ENCODE assay signal across 20 cellular contexts in genomic region chr17:37025847-37026533, GRCh38.
A peak's percentile ranks its signal among the peaks of the same experiment; 100 is the strongest.
DNase-seq lines count a peak whose midpoint lies in the region; ATAC-seq and TF ChIP-seq lines count a peak whose summit lies in the region.
"Had no signal": no experiment of that assay in that cellular context is flagged by ENCODE, and none has a peak within 500 bp of the region (broad histone marks: within the 10 kb centered on the region; RNA-seq: fewer than 3 reads in every experiment).

No MANE protein-coding gene starts in this region.

- H3K27ac ChIP-seq in HCT116 (ENCODE audit: low read depth, low read length) (no peak overlapping the region), left ventricle myocardium inferior (replicated peaks) (no peak overlapping the region)
- H3K27ac ChIP-seq: breast epithelium, KMS-11, suprapubic skin had no signal

- 0 out of 2 replicates have a peak, but pooled peaks cover 4% of the 10 kb centered on the region for H3K79me2 ChIP-seq in HCT116 (ENCODE audit: insufficient read depth, low read length)

- H3K27me3 ChIP-seq in HCT116 (ENCODE audit: insufficient read depth, low read length) (no peaks in the 10 kb centered on the region), left ventricle myocardium inferior (ENCODE audit: low read depth) (no peaks in the 10 kb centered on the region)
- H3K27me3 ChIP-seq: breast epithelium, suprapubic skin had no signal

- no peaks in the 10 kb centered on the region for H3K27me3 Mint-ChIP-seq in activated naive CD4-positive, alpha-beta T cell treated with anti-CD3 and anti-CD28 coated beads for 36 hours (ENCODE audit: low read depth)
- no peaks in the 10 kb centered on the region for H3K27me3 Mint-ChIP-seq in T-helper 17 cell
- H3K27me3 Mint-ChIP-seq: activated naive CD4-positive, alpha-beta T cell treated with anti-CD3 and anti-CD28 coated beads, Interleukin-2, amount 50 U/mL, for 24 hours had no signal

- TSS peak; percentile 8 for BruUV-seq in HCT116 (replicated peaks; lab: Mats Ljungman, UMichigan)

- TF ChIP-seq RAD21 in HCT116 (IDR thresholded peaks at IDR 0.05; ENCODE audit: low read depth): no peak

- POLR2A ChIA-PET in HCT116 (lab: Charles Lee): no interaction called here

- no peaks in the 10 kb centered on the region for H3K36me3 Mint-ChIP-seq in activated naive CD4-positive, alpha-beta T cell treated with anti-CD3 and anti-CD28 coated beads for 36 hours (ENCODE audit: low read depth)
- H3K36me3 Mint-ChIP-seq in T-helper 17 cell (ENCODE audit: low read depth): peaks cover 9% of the 10 kb centered on the region

- H3K9me3 ChIP-seq in HCT116 (ENCODE audit: control insufficient read depth in 1 of 2, insufficient read depth in 1 of 2, low read depth in 1 of 2, low read length in 2 of 2): no peaks in the 10 kb centered on the region
- no peaks in the 10 kb centered on the region for H3K9me3 ChIP-seq in T-helper 17 cell (ENCODE audit: control insufficient read depth, low read length, poor library complexity, severe bottlenecking)
- H3K9me3 ChIP-seq in left ventricle myocardium inferior (replicated peaks): no peaks in the 10 kb centered on the region
- H3K9me3 ChIP-seq: breast epithelium, suprapubic skin had no signal

- H2AFZ ChIP-seq in HCT116 (ENCODE audit: low read depth, low read length, poor library complexity, severe bottlenecking): no peak overlapping the region

- no peak overlapping the region for H3K27ac Mint-ChIP-seq in activated naive CD4-positive, alpha-beta T cell treated with anti-CD3 and anti-CD28 coated beads for 36 hours
- H3K27ac Mint-ChIP-seq in T-helper 17 cell: peak overlapping the region; percentile 89

- CTCF ChIA-PET in activated naive CD4-positive, alpha-beta T cell treated with anti-CD3 and anti-CD28 coated beads for 36 hours (lab: Charles Lee): no interaction called here
- CTCF ChIA-PET in HCT116 (lab: Charles Lee): no interaction called here

- no peak overlapping the region for H3K4me3 ChIP-seq in HCT116 (replicated peaks in 1 of 2; ENCODE audit: low read depth in 1 of 2, low read length in 2 of 2)
- H3K4me3 ChIP-seq in left ventricle myocardium inferior: no peak overlapping the region
- H3K4me3 ChIP-seq: breast epithelium, suprapubic skin had no signal

- no peak for TF ChIP-seq POLR2A in HCT116 (IDR thresholded peaks at IDR 0.05; ENCODE audit: borderline replicate concordance, extremely low read depth, insufficient read depth, insufficient read length)

- H3K9me3 Mint-ChIP-seq in activated naive CD4-positive, alpha-beta T cell treated with anti-CD3 and anti-CD28 coated beads for 36 hours: no peaks in the 10 kb centered on the region
- H3K9me3 Mint-ChIP-seq: activated naive CD4-positive, alpha-beta T cell treated with anti-CD3 and anti-CD28 coated beads, Interleukin-2, amount 50 U/mL, for 24 hours; H9 had no signal

- no peak overlapping the region for H3K9ac ChIP-seq in HCT116 (ENCODE audit: low read length)
- H3K9ac ChIP-seq: KMS-11 had no signal

- no peak overlapping the region for H3K4me3 Mint-ChIP-seq in activated naive CD4-positive, alpha-beta T cell treated with anti-CD3 and anti-CD28 coated beads for 36 hours
- H3K4me3 Mint-ChIP-seq in T-helper 17 cell: no peak overlapping the region
- H3K4me3 Mint-ChIP-seq: activated naive CD4-positive, alpha-beta T cell treated with anti-CD3 and anti-CD28 coated beads, Interleukin-2, amount 50 U/mL, for 24 hours; H9 had no signal

- H3K36me3 ChIP-seq in HCT116 (ENCODE audit: control insufficient read depth in 1 of 2, insufficient read depth in 2 of 2, low read length in 2 of 2) (peaks cover 7 to 12% of the 10 kb centered on the region in 2 experiments; a peak in 2 of 4 replicates), left ventricle myocardium inferior (peaks cover 9% of the 10 kb centered on the region)
- H3K36me3 ChIP-seq: breast epithelium had no signal

- peak; percentile 46 for DNase-seq in activated naive CD4-positive, alpha-beta T cell treated with anti-CD3 and anti-CD28 coated beads for 36 hours
- DNase-seq in activated naive CD4-positive, alpha-beta T cell treated with Interleukin-2 at 50 U/mL for 16 hours: no peak
- no peak for DNase-seq in HCT116 (ENCODE audit: low read depth, low spot score)
- DNase-seq in T-helper 17 cell: no peak
- DNase-seq in stimulated activated naive CD8-positive, alpha-beta T cell treated with anti-CD3 and anti-CD28 coated beads, Interleukin-15, Interleukin-2, amounts not matched to agents 100 U/mL and 50 U/mL, for 24 hours: no peak
- no peak for DNase-seq in SW480 (ENCODE audit: low spot score)
- DNase-seq in left ventricle myocardium inferior: no peak
- DNase-seq in dermis blood vessel endothelial cell: no peak
- DNase-seq: Calu3; GDM1; H9; kidney glomerular epithelial cell; midbrain; NCI-H1105 treated with DMSO at 0.1 percent for 48 hours; NK-92 treated with Interleukin-12 subunit alpha and Interleukin-12 subunit beta, amount 100 ng/mL, for 24 hours; Right ventricle myocardium superior had no signal

- H3K4me1 ChIP-seq in HCT116 (ENCODE audit: control insufficient read depth in 1 of 2, insufficient read depth in 2 of 2, low read length in 2 of 2): no peaks in the 10 kb centered on the region
- peaks cover 7% of the 10 kb centered on the region for H3K4me1 ChIP-seq in left ventricle myocardium inferior
- H3K4me1 ChIP-seq: breast epithelium, suprapubic skin had no signal

- intact Hi-C loops in activated naive CD4-positive, alpha-beta T cell treated with anti-CD3 and anti-CD28 coated beads for 36 hours (cut with micrococcal nuclease): loop anchor here (2.0 kb wide), 1 partner anchor 77 kb away; the partner anchor contains the start of gene AATF
- intact Hi-C loops in HCT116 (cut with micrococcal nuclease) (no loop called here), left ventricle myocardium inferior (cut with micrococcal nuclease) (no loop called here)

- TF ChIP-seq CTCF in HCT116 (IDR thresholded peaks at IDR 0.05 in 2 of 3, conservative IDR thresholded peaks at IDR 0.05 in 1 of 3; ENCODE audit: borderline replicate concordance in 1 of 3, insufficient read depth in 1 of 3, low read depth in 2 of 3, low read length in 2 of 3) (no peak), left ventricle myocardium inferior (IDR thresholded peaks at IDR 0.05; ENCODE audit: borderline replicate concordance) (no peak)

- RAD21 ChIA-PET in HCT116 (lab: Charles Lee; ENCODE audit: low non-redundant PET in 1 of 2, low total read pairs in 2 of 2, uncharacterized antibody in 2 of 2, unreplicated experiment in 2 of 2): no interaction called here

- peaks cover 20% of the 10 kb centered on the region for H3K4me1 Mint-ChIP-seq in activated naive CD4-positive, alpha-beta T cell treated with anti-CD3 and anti-CD28 coated beads for 36 hours (ENCODE audit: low read depth)
- peaks cover 21% of the 10 kb centered on the region for H3K4me1 Mint-ChIP-seq in T-helper 17 cell

- H3K4me2 ChIP-seq in HCT116 (ENCODE audit: low read length): no peak overlapping the region
- H3K4me2 ChIP-seq: KMS-11 had no signal

- ATAC-seq in HCT116 (no peak), T-helper 17 cell (peak; percentile 32)
- ATAC-seq in stimulated activated naive CD8-positive, alpha-beta T cell treated with anti-CD3 and anti-CD28 coated beads, Interleukin-15, Interleukin-2, amounts not matched to agents 100 U/mL and 50 U/mL, for 24 hours: peak; percentile 75

- no peaks in the 10 kb centered on the region for H3K9me2 ChIP-seq in HCT116 (ENCODE audit: insufficient read depth)

- no peaks in the 10 kb centered on the region for H4K20me1 ChIP-seq in HCT116 (ENCODE audit: insufficient read depth)

TF ChIP-seq in HCT116, 20 proteins besides CTCF, POLR2A, EP300 and RAD21 (continues in another document):
- TF ChIP-seq MAX (IDR thresholded peaks at IDR 0.05): no peak
- TF ChIP-seq ELF1 (IDR thresholded peaks at IDR 0.05; ENCODE audit: borderline replicate concordance, low read depth): no peak
- no peak for TF ChIP-seq ZFX (IDR thresholded peaks at IDR 0.05)
- TF ChIP-seq EZH2 (IDR thresholded peaks at IDR 0.05): no peak
- TF ChIP-seq REST (IDR thresholded peaks at IDR 0.05; ENCODE audit: low read depth): no peak
